Comparison of ENCODE assay signal across 2 cellular contexts in genomic region chrX:107827137-107827831, GRCh38.
TF ChIP-seq lines count a peak whose summit lies in the region.

No MANE protein-coding gene starts in this region.

TF ChIP-seq in A549, 52 proteins besides CTCF, POLR2A, EP300 and RAD21 (continued from another document):
- no peak for TF ChIP-seq USF2 (IDR thresholded peaks at IDR 0.05)
- no peak for TF ChIP-seq EHF (CRISPR knock-in tag; IDR thresholded peaks at IDR 0.05)
- TF ChIP-seq, protein P1, sequence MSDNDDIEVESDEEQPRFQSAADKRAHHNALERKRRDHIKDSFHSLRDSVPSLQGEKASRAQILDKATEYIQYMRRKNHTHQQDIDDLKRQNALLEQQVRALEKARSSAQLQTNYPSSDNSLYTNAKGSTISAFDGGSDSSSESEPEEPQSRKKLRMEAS (IDR thresholded peaks at IDR 0.05): no peak

TF ChIP-seq in IMR-90, 13 proteins besides CTCF, POLR2A, EP300 and RAD21 (continued from another document):
- TF ChIP-seq USF2 (IDR thresholded peaks at IDR 0.05; ENCODE audit: low read depth, low read length) (no peak), RFX5 (IDR thresholded peaks at IDR 0.05; ENCODE audit: low read depth, low read length) (no peak), NFE2L2 (IDR thresholded peaks at IDR 0.05; ENCODE audit: low read depth, low read length) (no peak), MAZ (IDR thresholded peaks at IDR 0.05; ENCODE audit: borderline replicate concordance, low read depth, low read length) (no peak), RCOR1 (IDR thresholded peaks at IDR 0.05; ENCODE audit: insufficient replicate concordance, low read length) (no peak), CEBPB (IDR thresholded peaks at IDR 0.05; ENCODE audit: low read depth, low read length) (no peak), SMC3 (IDR thresholded peaks at IDR 0.05; ENCODE audit: low read depth, low read length) (no peak)
- TF ChIP-seq, protein P2, sequence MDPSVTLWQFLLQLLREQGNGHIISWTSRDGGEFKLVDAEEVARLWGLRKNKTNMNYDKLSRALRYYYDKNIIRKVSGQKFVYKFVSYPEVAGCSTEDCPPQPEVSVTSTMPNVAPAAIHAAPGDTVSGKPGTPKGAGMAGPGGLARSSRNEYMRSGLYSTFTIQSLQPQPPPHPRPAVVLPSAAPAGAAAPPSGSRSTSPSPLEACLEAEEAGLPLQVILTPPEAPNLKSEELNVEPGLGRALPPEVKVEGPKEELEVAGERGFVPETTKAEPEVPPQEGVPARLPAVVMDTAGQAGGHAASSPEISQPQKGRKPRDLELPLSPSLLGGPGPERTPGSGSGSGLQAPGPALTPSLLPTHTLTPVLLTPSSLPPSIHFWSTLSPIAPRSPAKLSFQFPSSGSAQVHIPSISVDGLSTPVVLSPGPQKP (IDR thresholded peaks at IDR 0.05; ENCODE audit: borderline replicate concordance, low read depth, low read length): no peak
